Comparison of ENCODE assay signal across 37 cellular contexts in the genomic region with DNA sequence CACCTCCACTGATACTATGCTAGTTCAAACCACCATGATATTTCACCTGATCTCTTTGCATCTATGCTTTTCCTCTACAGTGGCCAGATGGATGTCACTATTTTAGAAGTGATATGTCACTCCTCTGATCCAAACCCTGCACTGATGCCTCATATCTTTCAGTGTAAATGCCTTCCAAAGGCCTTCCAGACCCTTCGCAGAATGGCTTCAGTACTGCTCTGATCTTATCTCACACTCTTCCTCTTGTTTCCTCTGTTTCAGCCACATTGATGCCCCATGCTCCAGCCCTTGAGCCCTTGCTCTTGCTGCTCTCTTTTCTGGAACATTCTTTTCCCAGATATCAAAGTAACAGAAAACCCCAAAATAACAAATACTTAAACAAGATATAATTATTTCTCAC. TPM values are rescaled to one million over a fixed set of nuclear protein-coding genes. Genes with fewer than 3 reads are reported as not detected.
A peak's percentile ranks its signal among the peaks of the same experiment; 100 is the strongest.
DNase-seq lines count a peak whose midpoint lies in the region; ATAC-seq, FAIRE-seq and TF ChIP-seq lines count a peak whose summit lies in the region.
"Had no signal": no experiment of that assay in that cellular context is flagged by ENCODE, and none has a peak within 500 bp of the region (broad histone marks: within the 10 kb centered on the region; RNA-seq: fewer than 3 reads in every experiment).

No MANE protein-coding gene starts in this region.

- ATAC-seq in K562 (no peak), body of pancreas (no peak), T-helper 17 cell (no peak)
- ATAC-seq in stimulated activated naive B cell treated with anti-CD40 and anti-IgM and Interleukin-4, amounts not matched to agents 10 μg/mL and 1 μg/mL and 100 μg/mL, for 72 hours (replicated peaks): no peak
- ATAC-seq: A549; CD8-positive, alpha-beta T cell had no signal

- peaks cover 2% of the 10 kb centered on the region for H3K36me3 Mint-ChIP-seq in T-helper 17 cell (ENCODE audit: low read depth)
- no peaks in the 10 kb centered on the region for H3K36me3 Mint-ChIP-seq in stimulated activated naive B cell treated with anti-CD40 and anti-IgM and Interleukin-4, amounts not matched to agents 10 μg/mL and 1 μg/mL and 100 μg/mL, for 72 hours
- H3K36me3 Mint-ChIP-seq: CD14-positive monocyte; CD4-positive, alpha-beta memory T cell; CD8-positive, alpha-beta memory T cell; CD8-positive, alpha-beta T cell had no signal

- H3K9me1 ChIP-seq in K562 (ENCODE audit: control insufficient read depth, insufficient read depth, low read length): peaks cover 3% of the 10 kb centered on the region

- TF ChIP-seq POLR2A in K562 (conservative IDR thresholded peaks at IDR 0.05) (no peak), body of pancreas (IDR thresholded peaks at IDR 0.05) (no peak)

- no peak overlapping the region for H3K4me3 Mint-ChIP-seq in T-helper 17 cell
- H3K4me3 Mint-ChIP-seq in stimulated activated naive B cell treated with anti-CD40 and anti-IgM and Interleukin-4, amounts not matched to agents 10 μg/mL and 1 μg/mL and 100 μg/mL, for 72 hours: no peak overlapping the region
- H3K4me3 Mint-ChIP-seq: B cell; CD14-positive monocyte; CD4-positive, alpha-beta memory T cell; CD4-positive, alpha-beta T cell; CD4-positive, CD25-positive, alpha-beta regulatory T cell; CD8-positive, alpha-beta memory T cell; CD8-positive, alpha-beta T cell had no signal

- H3K27ac Mint-ChIP-seq in T-helper 17 cell: no peak overlapping the region
- no peak overlapping the region for H3K27ac Mint-ChIP-seq in stimulated activated naive B cell treated with anti-CD40 and anti-IgM and Interleukin-4, amounts not matched to agents 10 μg/mL and 1 μg/mL and 100 μg/mL, for 72 hours
- H3K27ac Mint-ChIP-seq: B cell; CD14-positive monocyte; CD4-positive, alpha-beta memory T cell; CD4-positive, alpha-beta T cell; CD4-positive, CD25-positive, alpha-beta regulatory T cell; CD8-positive, alpha-beta memory T cell; CD8-positive, alpha-beta T cell had no signal

- BruUV-seq in K562 (replicated peaks; lab: Mats Ljungman, UMichigan) (no TSS peak), PC-9 (replicated peaks; lab: Mats Ljungman, UMichigan) (no TSS peak)

- TF ChIP-seq EP300 in K562 (IDR thresholded peaks at IDR 0.05; ENCODE audit: low read length): no peak

- no peak for FAIRE-seq in K562 (lab: Jason Lieb, UNC)
- FAIRE-seq: A204.1, D721Med had no signal

- H3K27me3 Mint-ChIP-seq in T-helper 17 cell: no peaks in the 10 kb centered on the region
- peaks cover 0 to 10% of the 10 kb centered on the region in 2 donors for H3K27me3 Mint-ChIP-seq in stimulated activated naive B cell treated with anti-CD40 and anti-IgM and Interleukin-4, amounts not matched to agents 10 μg/mL and 1 μg/mL and 100 μg/mL, for 72 hours
- H3K27me3 Mint-ChIP-seq: B cell; CD4-positive, alpha-beta memory T cell; CD4-positive, alpha-beta T cell; CD4-positive, CD25-positive, alpha-beta regulatory T cell had no signal

- TF ChIP-seq CTCF in K562 (IDR thresholded peaks at IDR 0.05 in 2 of 3, conservative IDR thresholded peaks at IDR 0.05 in 1 of 3; ENCODE audit: insufficient read depth in 2 of 3, low read depth in 1 of 3, low read length in 3 of 3) (no peak), body of pancreas (IDR thresholded peaks at IDR 0.05) (no peak), PC-9 (conservative IDR thresholded peaks at IDR 0.05) (no peak)

- no peak overlapping the region for H3K4me3 ChIP-seq in K562
- H3K4me3 ChIP-seq in body of pancreas: no peak overlapping the region
- no peak overlapping the region for H3K4me3 ChIP-seq in PC-9
- H3K4me3 ChIP-seq: A549; BLaER1; BLaER1 treated with 17β-estradiol and CSF1 and Interleukin-3, amounts not matched to agents 10 nM and 100 nM had no signal

- H3K27me3 ChIP-seq in K562 (ENCODE audit: control insufficient read depth in 2 of 2, insufficient read depth in 2 of 2, low read length in 2 of 2): no peaks in the 10 kb centered on the region; a peak in 1 of 5 replicates
- H3K27me3 ChIP-seq in body of pancreas: no peaks in the 10 kb centered on the region
- no peaks in the 10 kb centered on the region for H3K27me3 ChIP-seq in PC-9 (ENCODE audit: insufficient read depth, low read depth)
- H3K27me3 ChIP-seq: BE2C; BLaER1; BLaER1 treated with 17β-estradiol and CSF1 and Interleukin-3, amounts not matched to agents 10 nM and 100 nM had no signal

- H3K4me1 Mint-ChIP-seq in T-helper 17 cell: peaks cover 3% of the 10 kb centered on the region
- H3K4me1 Mint-ChIP-seq in stimulated activated naive B cell treated with anti-CD40 and anti-IgM and Interleukin-4, amounts not matched to agents 10 μg/mL and 1 μg/mL and 100 μg/mL, for 72 hours: peaks cover 0 to 4% of the 10 kb centered on the region in 2 donors

- no peak overlapping the region for H2AFZ ChIP-seq in K562 (ENCODE audit: low read depth, low read length)
- H2AFZ ChIP-seq in PC-9: no peak overlapping the region

- POLR2A ChIA-PET in K562 (lab: Yijun Ruan, JAX) (interaction anchor here (0.6 to 1.7 kb wide), 2 partner anchors 12 to 13 kb away, joined by 3 to 5 read pairs; no protein-coding TSS in a partner anchor), PC-9 (lab: Charles Lee; ENCODE audit: unreplicated experiment) (no interaction called here)

- intact Hi-C loops in K562 (cut with micrococcal nuclease) (no loop called here), body of pancreas (cut with DNase I) (no loop called here), PC-9 (cut with micrococcal nuclease; ENCODE audit: unreplicated experiment) (no loop called here)

- TF ChIP-seq RAD21 in K562 (CRISPR knock-in tag; conservative IDR thresholded peaks at IDR 0.05 in 1 of 2, IDR thresholded peaks at IDR 0.05 in 1 of 2): no peak

- H3K9ac ChIP-seq in K562 (ENCODE audit: insufficient read depth in 1 of 2, low read depth in 2 of 2, low read length in 2 of 2): no peak overlapping the region
- H3K9ac ChIP-seq: BLaER1; BLaER1 treated with 17β-estradiol and CSF1 and Interleukin-3, amounts not matched to agents 10 nM and 100 nM had no signal

- H3K9me3 Mint-ChIP-seq in stimulated activated naive B cell treated with anti-CD40 and anti-IgM and Interleukin-4, amounts not matched to agents 10 μg/mL and 1 μg/mL and 100 μg/mL, for 72 hours: no peaks in the 10 kb centered on the region
- H3K9me3 Mint-ChIP-seq: CD4-positive, alpha-beta memory T cell; CD4-positive, alpha-beta T cell; CD4-positive, CD25-positive, alpha-beta regulatory T cell; CD8-positive, alpha-beta memory T cell; CD8-positive, alpha-beta T cell had no signal

- H3K79me2 ChIP-seq in K562 (ENCODE audit: control insufficient read depth, insufficient read depth, low read length) (no peaks in the 10 kb centered on the region), PC-9 (ENCODE audit: low read depth) (no peaks in the 10 kb centered on the region)

- no peaks in the 10 kb centered on the region for H3K9me3 ChIP-seq in K562 (replicated peaks; ENCODE audit: control insufficient read depth, insufficient read depth, low read depth, low read length)
- H3K9me3 ChIP-seq in body of pancreas: no peaks in the 10 kb centered on the region
- no peaks in the 10 kb centered on the region for H3K9me3 ChIP-seq in PC-9 (ENCODE audit: insufficient read depth, low read depth)
- no peaks in the 10 kb centered on the region for H3K9me3 ChIP-seq in T-helper 17 cell (ENCODE audit: control insufficient read depth, low read length, poor library complexity, severe bottlenecking)
- H3K9me3 ChIP-seq: A549, BE2C, Caco-2 had no signal

- in situ Hi-C loops in K562 (cut with MboI): no loop called here

- CTCF ChIA-PET in K562 (lab: Yijun Ruan, JAX; ENCODE audit: low intra/inter-chr PET ratio): no interaction called here
- CTCF ChIA-PET in PC-9 (lab: Charles Lee): no interaction called here

- H3K4me1 ChIP-seq in K562 (replicated peaks in 1 of 2; ENCODE audit: control insufficient read depth in 2 of 2, insufficient read depth in 2 of 2, low read length in 2 of 2): peaks cover 0 to 16% of the 10 kb centered on the region in 2 experiments; a peak in 3 of 5 replicates
- H3K4me1 ChIP-seq in body of pancreas: peaks cover 38% of the 10 kb centered on the region
- H3K4me1 ChIP-seq in PC-9 (replicated peaks; ENCODE audit: insufficient read depth): no peaks in the 10 kb centered on the region
- H3K4me1 ChIP-seq: BE2C, Caco-2 had no signal

- H3K4me2 ChIP-seq in K562 (ENCODE audit: insufficient read depth, low read length): no peak overlapping the region
- no peak overlapping the region for H3K4me2 ChIP-seq in PC-9
- H3K4me2 ChIP-seq: A549, BLaER1 had no signal

- WGBS in K562 (ENCODE audit: insufficient coverage, low coverage, missing lambda C conversion rate): 25% methylated on average over 1 of the region's 1 CpG
- 70 to 87% methylated on average over 1 of the region's 1 CpG for WGBS in body of pancreas, 2 donors

- H4K20me1 ChIP-seq in K562 (replicated peaks; ENCODE audit: control insufficient read depth, insufficient read depth, low read length): no peaks in the 10 kb centered on the region
- no peaks in the 10 kb centered on the region for H4K20me1 ChIP-seq in PC-9 (ENCODE audit: insufficient read depth)
- H4K20me1 ChIP-seq: BLaER1; BLaER1 treated with 17β-estradiol and CSF1 and Interleukin-3, amounts not matched to agents 10 nM and 100 nM had no signal

- DNase-seq in SK-N-DZ (ENCODE audit: low spot score) (peak; percentile 13), K562 (ENCODE audit: extremely low read depth in 1 of 4, low spot score in 3 of 4) (no peak), body of pancreas (no peak), epithelial cell of prostate (ENCODE audit: low read depth, low spot score) (no peak), PC-9 (no peak), SKM-1 (lab: John Stamatoyannopoulos, UW; ENCODE audit: unreplicated experiment) (no peak), T-helper 17 cell (no peak)
- DNase-seq in stimulated activated naive B cell treated with anti-CD40 and anti-IgM and Interleukin-4, amounts not matched to agents 10 μg/mL and 1 μg/mL and 100 μg/mL, for 72 hours: no peak
- DNase-seq: 8988T; ACHN; AML-193; BE2C; C1 segment of cervical spinal cord; Caco-2; Calu3; CD4-positive, alpha-beta memory T cell; CD4-positive, alpha-beta T cell; CD4-positive, CD25-positive, alpha-beta regulatory T cell; CD8-positive, alpha-beta memory T cell; CD8-positive, alpha-beta T cell; COR-L47; DMS 273 treated with DMSO at 0.1 percent for 48 hours; DMS153; DMS53; DMS79; DMS79 treated with DMSO at 0.1 percent for 48 hours; DND-41; EL had no signal

- H3K36me3 ChIP-seq in K562 (ENCODE audit: control insufficient read depth, insufficient read depth, low read length) (no peaks in the 10 kb centered on the region), body of pancreas (replicated peaks in 1 of 2; ENCODE audit: insufficient read depth in 1 of 2, low read depth in 2 of 2) (no peaks in the 10 kb centered on the region), PC-9 (ENCODE audit: low read depth) (no peaks in the 10 kb centered on the region)
- H3K36me3 ChIP-seq: BE2C; BLaER1; BLaER1 treated with 17β-estradiol and CSF1 and Interleukin-3, amounts not matched to agents 10 nM and 100 nM had no signal

- H3K27ac ChIP-seq in K562 (ENCODE audit: extremely low read depth, low read depth, low read length) (no peak overlapping the region), body of pancreas (peak overlapping the region in 3 of 4 donors; percentile 16 to 67 (median 38)), epithelial cell of prostate (peak overlapping the region; percentile 50), PC-9 (no peak overlapping the region)
- H3K27ac ChIP-seq: 22Rv1; A549; BLaER1; BLaER1 treated with 17β-estradiol and CSF1 and Interleukin-3, amounts not matched to agents 10 nM and 100 nM; C4-2B had no signal

- no peaks in the 10 kb centered on the region for H3K9me2 ChIP-seq in PC-9 (ENCODE audit: insufficient read depth)

- no peaks in the 10 kb centered on the region for H3F3A ChIP-seq in PC-9 (ENCODE audit: insufficient read depth, low read depth)

RNA-seq across cellular contexts. Expression of a gene that starts 17.9 kb away (rescaled TPM):
- 85.1 and 89.2 TPM in 2 replicates for polyA plus RNA-seq in SK-N-DZ (2014; cell fraction: cytosol; rRNA removed)
- 47.8 and 53.1 TPM in 2 replicates for polyA plus RNA-seq in SK-N-DZ (2014; cell fraction: nucleus; rRNA removed)
- total RNA-seq in K562 (2011; cell fraction: chromatin; rRNA removed; ENCODE audit: low replicate concordance): 21.8 and 40.2 TPM in 2 replicates
- 57.5 and 57.7 TPM in 2 replicates for total RNA-seq in K562 (2011; cell fraction: nucleolus; rRNA removed)
- total RNA-seq in K562 (2011; cell fraction: nucleoplasm; rRNA removed): 35.4 and 38.0 TPM in 2 replicates
- total RNA-seq in K562 (2014; rRNA removed) (82.1 and 102 TPM in 2 replicates), K562 (2014; rRNA removed; fragmentation: Illumina TruSeq; extraction: Trizol) (20.7 and 20.9 TPM in 2 replicates), K562 (2015; rRNA removed; fragmentation: Illumina TruSeq; extraction: Trizol) (27.5 and 29.9 TPM in 2 replicates), K562 (2021) (90.4 and 94.7 TPM in 2 replicates), body of pancreas (10 to 100 TPM; 42.8 to 53.2 TPM), PC-9 (2021) (not detected in 2 replicates), T-helper 17 cell (10 to 100 TPM; 33.0 to 43.5 TPM)
- polyA plus RNA-seq in K562 (2011; rRNA removed) (36.9 and 42.0 TPM in 2 replicates), K562 (2014; fragmentation: Illumina TruSeq; extraction: Trizol) (22.1 and 43.9 TPM in 2 replicates), K562 (2014; fragmentation: Nextera tagmentation; extraction: Ambion mirVana) (under 1 TPM; 0.51 to 0.80 TPM), K562 (2014; rRNA removed) (97.0 and 102 TPM in 2 replicates)
- 50.7 and 84.5 TPM in 2 replicates for polyA plus RNA-seq in K562 (2011; cell fraction: cytosol; rRNA removed)
- 38.7 and 57.5 TPM in 2 replicates for polyA plus RNA-seq in K562 (2011; cell fraction: nucleus; rRNA removed)
- polyA plus RNA-seq in K562 (2012): 49.3 and 83.1 TPM in 2 replicates
- polyA minus RNA-seq in K562 (2011; rRNA and poly(A)+ RNA removed): 9.1 and 14.7 TPM in 2 replicates
- polyA minus RNA-seq in K562 (2011; cell fraction: cytosol; rRNA and poly(A)+ RNA removed): 26.2 and 29.8 TPM in 2 replicates
- polyA minus RNA-seq in K562 (2011; cell fraction: nucleus; rRNA and poly(A)+ RNA removed): 28.3 and 31.4 TPM in 2 replicates

Comparison
In these comparisons a context has a peak if more than half of its experiments do, and no peak if none do; other contexts are left out.
1. H3K27ac ChIP-seq: peak in body of pancreas (3 of 4) and epithelial cell of prostate (single experiment); none in K562 (single experiment) and PC-9 (single experiment).
2. RNA of a gene that starts 17.9 kb away (total RNA-seq): 20.7 to 102 TPM in K562, 42.8 to 53.2 TPM in body of pancreas and 33.0 to 43.5 TPM in T-helper 17 cell; not detected in PC-9; every median in the first group is over 10 times any median in the second.